ENCODE assay signal across 25 cellular contexts in the genomic region with DNA sequence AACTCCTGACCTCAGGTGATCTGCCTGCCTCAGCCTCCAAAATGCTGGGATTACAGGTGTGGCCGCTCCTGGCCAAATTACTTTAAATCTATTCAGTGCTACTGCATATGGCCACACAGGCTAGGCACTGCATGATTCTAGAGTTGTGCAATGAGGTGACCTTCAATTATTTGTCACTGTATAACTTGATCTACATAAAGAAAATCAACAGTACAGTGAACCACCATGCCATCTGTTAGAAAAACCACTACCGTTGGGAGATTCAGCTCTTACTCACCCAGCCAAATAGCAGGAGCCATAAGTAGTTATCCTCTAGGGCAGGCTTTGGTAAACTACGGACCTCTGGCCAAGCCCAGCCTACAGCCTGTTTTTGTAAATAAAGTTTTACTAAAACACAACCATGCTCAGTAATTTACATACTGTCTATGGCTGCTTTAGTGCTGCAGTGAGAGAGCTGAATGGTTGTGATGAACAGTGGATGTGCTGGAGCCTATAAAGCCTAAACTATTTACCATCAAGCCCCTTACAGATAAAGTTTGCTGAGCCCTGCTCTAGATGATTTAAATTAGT.
"Had no signal": no experiment of that assay in that cellular context is flagged by ENCODE, and none has a peak within 500 bp of the region (broad histone marks: within the 10 kb centered on the region; RNA-seq: fewer than 3 reads in every experiment).

No MANE protein-coding gene starts in this region.

- H3K4me3 ChIP-seq: colonic mucosa, dorsolateral prefrontal cortex, esophagus muscularis mucosa, heart right ventricle, lower lobe of right lung, vagina had no signal

- FAIRE-seq: bronchial epithelial cell, endothelial cell of umbilical vein had no signal

- H3K9me3 ChIP-seq: colonic mucosa, esophagus muscularis mucosa, heart right ventricle, lower lobe of right lung, vagina had no signal

- H3K27me3 ChIP-seq: colonic mucosa, dorsolateral prefrontal cortex, esophagus muscularis mucosa, vagina had no signal

- H3K36me3 ChIP-seq: colonic mucosa, esophagus muscularis mucosa, heart right ventricle, lower lobe of right lung, vagina had no signal

- DNase-seq: activated CD4-positive, alpha-beta memory T cell treated with anti-CD3 and anti-CD28 coated beads for 36 hours; activated CD4-positive, alpha-beta T cell treated with anti-CD3 and anti-CD28 coated beads for 48 hours; activated CD4-positive, CD25-positive, alpha-beta regulatory T cell; activated effector memory CD4-positive, alpha-beta T cell treated with Interleukin-2 at 50 U/mL for 16 hours; activated naive CD4-positive, alpha-beta T cell treated with anti-CD3 and anti-CD28 coated beads, Interleukin-2, amount 10 ng/mL, durations not matched to agents 7 days and 5 days; activated T-cell treated with anti-CD3 and anti-CD28 coated beads, Interleukin-2, amount 50 U/mL, for 72 hours; amygdala; colonic mucosa; dorsolateral prefrontal cortex; effector memory CD8-positive, alpha-beta T cell; heart right ventricle; lower lobe of right lung; naive thymus-derived CD4-positive, alpha-beta T cell; occipital lobe; posterior cingulate gyrus; stimulated activated CD4-positive, alpha-beta T cell treated with anti-CD3 and anti-CD28 coated beads, Interleukin-2, amount 100 ng/mL, for 48 hours; stimulated activated CD8-positive, alpha-beta memory T cell treated with anti-CD3 and anti-CD28 coated beads, Interleukin-4, amount 100 ng/mL, for 48 hours; stimulated activated naive B cell treated with anti-CD40 and anti-IgM and Interleukin-4, amounts not matched to agents 10 μg/mL and 1 μg/mL and 100 μg/mL, for 72 hours; trophoblast cell had no signal

- H3K4me1 ChIP-seq: colonic mucosa, esophagus muscularis mucosa, heart right ventricle, lower lobe of right lung, vagina had no signal

- ATAC-seq: activated T-cell treated with anti-CD3 and anti-CD28 coated beads, Interleukin-2, amount 50 U/mL, for 72 hours; effector memory CD8-positive, alpha-beta T cell; heart right ventricle; left lobe of liver; lower lobe of right lung; naive thymus-derived CD4-positive, alpha-beta T cell; sciatic nerve; stimulated activated naive B cell treated with anti-CD40 and anti-IgM and Interleukin-4, amounts not matched to agents 10 μg/mL and 1 μg/mL and 100 μg/mL, for 72 hours had no signal

- H3K27ac ChIP-seq: colonic mucosa, dorsolateral prefrontal cortex, esophagus muscularis mucosa, heart right ventricle, lower lobe of right lung, vagina had no signal
